In the genomic region with DNA sequence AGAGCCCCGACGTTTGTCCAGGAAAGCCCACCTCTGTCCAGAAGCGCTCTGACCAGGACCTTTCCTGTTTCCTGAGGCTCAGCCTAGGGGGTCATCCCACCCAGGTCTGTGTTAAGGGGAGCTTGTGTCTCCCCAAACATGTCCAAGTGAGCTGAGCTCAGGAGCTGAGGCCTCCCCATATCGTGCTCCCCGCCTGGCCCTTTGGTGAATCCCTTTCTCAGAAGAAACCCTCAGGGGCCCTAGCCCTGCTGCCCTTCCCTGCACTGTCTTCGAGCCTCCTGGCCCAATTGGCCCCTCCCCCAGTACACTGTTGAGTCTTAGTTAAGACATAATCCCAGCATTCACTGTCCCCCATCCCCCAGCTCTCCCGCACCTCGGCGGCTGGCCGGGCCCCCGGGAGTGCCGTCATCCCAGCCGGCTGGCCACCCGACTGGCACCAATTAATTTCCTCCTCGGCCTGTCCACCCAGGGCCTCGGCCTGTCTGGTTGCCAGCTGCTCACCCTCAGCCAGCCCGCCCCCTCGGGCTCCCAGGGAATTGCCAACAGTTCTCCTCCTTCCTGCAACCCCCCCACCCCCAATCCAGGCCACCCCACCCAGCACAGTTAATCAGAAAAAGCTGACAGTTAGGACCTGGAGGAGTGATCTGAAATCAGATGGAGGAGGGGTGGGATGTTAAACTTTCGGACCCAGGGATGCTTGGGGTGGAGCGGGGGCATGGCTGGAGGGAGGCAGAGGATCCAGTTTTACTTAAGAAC, we compare ENCODE assay signal across 8 cellular contexts. TPM values are rescaled to one million over a fixed set of nuclear protein-coding genes. Genes with fewer than 3 reads are reported as not detected.
DNase-seq lines count a peak whose midpoint lies in the region; ATAC-seq and TF ChIP-seq lines count a peak whose summit lies in the region.

No MANE protein-coding gene starts in this region.

- no peaks in the 10 kb centered on the region for H3K9me3 ChIP-seq in esophagus squamous epithelium
- no peaks in the 10 kb centered on the region for H3K9me3 ChIP-seq in mucosa of stomach (ENCODE audit: control insufficient read depth, low read length)
- no peaks in the 10 kb centered on the region for H3K9me3 ChIP-seq in tibial nerve

- H3K36me3 ChIP-seq in esophagus squamous epithelium (no peaks in the 10 kb centered on the region), mucosa of stomach (ENCODE audit: control insufficient read depth, insufficient read depth, low read length) (no peaks in the 10 kb centered on the region), tibial nerve (no peaks in the 10 kb centered on the region)

- H3K27me3 ChIP-seq in esophagus squamous epithelium, result no peaks in the 10 kb centered on the region
- no peaks in the 10 kb centered on the region for H3K27me3 ChIP-seq in mucosa of stomach (ENCODE audit: control insufficient read depth, insufficient read depth, low read length)
- H3K27me3 ChIP-seq in tibial nerve, result no peaks in the 10 kb centered on the region

- peak in 1 of 2 donors; percentile 21 for TF ChIP-seq EP300 in tibial nerve (IDR thresholded peaks at IDR 0.05)

- TF ChIP-seq CTCF in esophagus squamous epithelium (IDR thresholded peaks at IDR 0.05) (no peak), tibial nerve (IDR thresholded peaks at IDR 0.05) (no peak)

- H3K4me3 ChIP-seq in esophagus squamous epithelium, result peak overlapping the region; percentile 23 to 60 (median 38)
- H3K4me3 ChIP-seq in mucosa of stomach (ENCODE audit: low read length), result peak overlapping the region; percentile 34
- H3K4me3 ChIP-seq in tibial nerve, result peak overlapping the region; percentile 14 to 51 (median 36)

- DNase-seq in NCI-H1092 treated with DMSO at 0.1 percent for 48 hours (lab: John Stamatoyannopoulos, UW) (peak; percentile 36), NCI-H1092 (lab: John Stamatoyannopoulos, UW) (no peak), NCI-H524 (lab: John Stamatoyannopoulos, UW) (peak; percentile 83 to 91), activated T-cell treated with anti-CD3 and anti-CD28 coated beads for 4 hours (peak; percentile 17), esophagus squamous epithelium (lab: John Stamatoyannopoulos, UW) (no peak), tibial nerve (ENCODE audit: low spot score in 2 of 2) (peak; percentile 47 to 62)

- no peak for ATAC-seq in HG03139 (IDR thresholded peaks at IDR 0.05; ENCODE audit: unreplicated experiment)

- H3K4me1 ChIP-seq in esophagus squamous epithelium (peaks cover 56 to 88% (median 71%) of the 10 kb centered on the region in 3 donors), mucosa of stomach (ENCODE audit: control insufficient read depth, insufficient read depth, low read length) (peaks cover 63% of the 10 kb centered on the region), tibial nerve (peaks cover 0 to 55% (median 34%) of the 10 kb centered on the region in 4 donors)

- H3K9ac ChIP-seq in mucosa of stomach (ENCODE audit: low read length), result peak overlapping the region; percentile 67

- WGBS in esophagus squamous epithelium, 2 donors, result 0 to 7% methylated on average over 1 to 7 of the region's 20 CpGs
- 5 to 7% methylated on average over 19 of the region's 20 CpGs for WGBS in tibial nerve, 2 donors

- intact Hi-C loops in esophagus squamous epithelium (cut with DNase I), result loop anchor here (10.0 kb wide), 1 partner anchor 841 kb away; a partner anchor contains a TSS

- H3K27ac ChIP-seq in esophagus squamous epithelium, result peak overlapping the region; percentile 92 to 97 (median 96)
- H3K27ac ChIP-seq in tibial nerve, result peak overlapping the region; percentile 82 to 99 (median 91)

- peak in 2 of 4 donors; percentile 24 to 54 for TF ChIP-seq POLR2A in esophagus squamous epithelium (IDR thresholded peaks at IDR 0.05)
- TF ChIP-seq POLR2A in tibial nerve (IDR thresholded peaks at IDR 0.05), result no peak

RNA-seq across cellular contexts. Expression of a gene that starts 13.6 kb away (rescaled TPM):
- total RNA-seq in esophagus squamous epithelium (100 to 1,000 TPM in 1 of 4 donors, 10 to 100 TPM in 3; 46.5 to 118 (median 76.9) TPM), tibial nerve (10 to 100 TPM; 37.3 to 77.4 (median 58.3) TPM)

RNA-seq across cellular contexts. Expression of a gene that starts 13.6 kb away (rescaled TPM):
- total RNA-seq in esophagus squamous epithelium (10 to 100 TPM; 50.3 to 80.4 (median 69.3) TPM), tibial nerve (100 to 1,000 TPM in 1 of 4 donors, 10 to 100 TPM in 3; 58.6 to 145 (median 86.6) TPM)

RNA-seq across cellular contexts. Expression of a gene that starts 45.7 kb away (rescaled TPM):
- total RNA-seq in esophagus squamous epithelium (10 to 100 TPM; 26.7 to 45.5 (median 37.1) TPM), tibial nerve (10 to 100 TPM; 15.3 to 37.1 (median 25.8) TPM)

RNA-seq across cellular contexts. Expression of a gene that starts 47.2 kb away (rescaled TPM):
- total RNA-seq in esophagus squamous epithelium (10 to 100 TPM; 19.4 to 42.5 (median 29.0) TPM), tibial nerve (10 to 100 TPM; 38.4 to 92.7 (median 49.2) TPM)

Comparison
In these comparisons a context has a peak if more than half of its experiments do, and no peak if none do; other contexts are left out.
1. DNase-seq: peak in NCI-H1092 treated with DMSO at 0.1 percent for 48 hours (single experiment), NCI-H524 (2 of 2), activated T-cell treated with anti-CD3 and anti-CD28 coated beads for 4 hours (single experiment) and tibial nerve (2 of 2); none in NCI-H1092 (single experiment) and esophagus squamous epithelium (single experiment).
2. Peak in every context shown above with its lines, with median percentiles within 50 percentile points of each other: H3K4me3 ChIP-seq.